ENCODE assay signal across 1 cellular context in the genomic region with DNA sequence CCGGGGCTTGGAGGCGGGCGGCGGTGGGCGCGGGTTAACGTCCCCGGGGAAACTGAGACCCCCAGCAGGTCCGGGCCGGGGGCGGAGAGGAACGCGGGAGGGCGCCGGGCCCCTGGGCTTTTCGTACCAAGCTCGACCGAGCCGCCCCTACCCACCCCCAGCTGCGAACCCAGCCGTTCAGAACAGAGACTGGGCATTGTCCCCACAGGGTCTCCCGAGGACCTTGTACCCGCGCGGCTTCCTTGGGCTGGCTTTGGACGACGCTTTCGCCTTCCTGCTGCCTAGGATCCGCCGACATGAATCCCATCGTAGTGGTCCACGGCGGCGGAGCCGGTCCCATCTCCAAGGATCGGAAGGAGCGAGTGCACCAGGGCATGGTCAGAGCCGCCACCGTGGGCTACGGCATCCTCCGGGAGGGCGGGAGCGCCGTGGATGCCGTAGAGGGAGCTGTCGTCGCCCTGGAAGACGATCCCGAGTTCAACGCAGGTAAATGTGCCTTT.
TF ChIP-seq lines count a peak whose summit lies in the region.

No MANE protein-coding gene starts in this region.

TF ChIP-seq in HepG2, 621 proteins besides CTCF, POLR2A, EP300 and RAD21 (continued from another document and continues in another):
- TF ChIP-seq, protein P1, sequence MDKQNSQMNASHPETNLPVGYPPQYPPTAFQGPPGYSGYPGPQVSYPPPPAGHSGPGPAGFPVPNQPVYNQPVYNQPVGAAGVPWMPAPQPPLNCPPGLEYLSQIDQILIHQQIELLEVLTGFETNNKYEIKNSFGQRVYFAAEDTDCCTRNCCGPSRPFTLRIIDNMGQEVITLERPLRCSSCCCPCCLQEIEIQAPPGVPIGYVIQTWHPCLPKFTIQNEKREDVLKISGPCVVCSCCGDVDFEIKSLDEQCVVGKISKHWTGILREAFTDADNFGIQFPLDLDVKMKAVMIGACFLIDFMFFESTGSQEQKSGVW (CRISPR knock-in tag; IDR thresholded peaks at IDR 0.05; ENCODE audit: borderline replicate concordance) = no peak
- TF ChIP-seq ZNF160 (CRISPR knock-in tag; IDR thresholded peaks at IDR 0.05) (no peak), ZNF891 (CRISPR knock-in tag; IDR thresholded peaks at IDR 0.05) (no peak), HOXA9 (CRISPR knock-in tag; IDR thresholded peaks at IDR 0.05; ENCODE audit: borderline replicate concordance) (no peak), KDM5A (IDR thresholded peaks at IDR 0.05; ENCODE audit: borderline replicate concordance, low read length) (no peak), GABPA (IDR thresholded peaks at IDR 0.05; ENCODE audit: low read depth, low read length) (no peak), GABPA (CRISPR knock-in tag; IDR thresholded peaks at IDR 0.05; ENCODE audit: low read depth) (no peak), HCFC1 (IDR thresholded peaks at IDR 0.05; ENCODE audit: low read depth, low read length) (no peak), GABPB1 (CRISPR knock-in tag; IDR thresholded peaks at IDR 0.05) (peak; percentile 71; the same call in 1 of the 2 replicates), CBX1 (IDR thresholded peaks at IDR 0.05; ENCODE audit: low read depth) (no peak), ZNF737 (CRISPR knock-in tag; IDR thresholded peaks at IDR 0.05; ENCODE audit: borderline replicate concordance) (0 out of 2 replicates have a peak, but pooled peaks have one; percentile 19), BORCS8-MEF2B (CRISPR knock-in tag; IDR thresholded peaks at IDR 0.05) (no peak), ZSCAN25 (CRISPR knock-in tag; IDR thresholded peaks at IDR 0.05) (no peak), STAG1 (CRISPR knock-in tag; IDR thresholded peaks at IDR 0.05) (no peak), ZNF563 (CRISPR knock-in tag; IDR thresholded peaks at IDR 0.05) (0 out of 2 replicates have a peak, but pooled peaks have one; percentile 26), NCOA1 (CRISPR knock-in tag; IDR thresholded peaks at IDR 0.05) (no peak), ZFP36L1 (CRISPR knock-in tag; IDR thresholded peaks at IDR 0.05) (no peak), ZNF678 (CRISPR knock-in tag; IDR thresholded peaks at IDR 0.05) (no peak), TP53 (CRISPR knock-in tag; conservative IDR thresholded peaks at IDR 0.05) (peak; percentile 12; the same call in 1 of the 2 replicates), SOX6 (IDR thresholded peaks at IDR 0.05) (no peak), SOX6 (CRISPR knock-in tag; IDR thresholded peaks at IDR 0.05) (peak; percentile 37; the same call in 1 of the 2 replicates), KAT7 (CRISPR knock-in tag; IDR thresholded peaks at IDR 0.05; ENCODE audit: borderline replicate concordance) (0 out of 2 replicates have a peak, but pooled peaks have one; percentile 24), ZC3H13 (CRISPR knock-in tag; IDR thresholded peaks at IDR 0.05) (no peak), AGO1 (IDR thresholded peaks at IDR 0.05; ENCODE audit: low read depth, low read length, poor library complexity, severe bottlenecking) (no peak), PHB2 (IDR thresholded peaks at IDR 0.05; ENCODE audit: partially characterized antibody) (no peak), ZNF205 (CRISPR knock-in tag; IDR thresholded peaks at IDR 0.05) (no peak), ZNF10 (CRISPR knock-in tag; IDR thresholded peaks at IDR 0.05; ENCODE audit: borderline replicate concordance, low read depth) (no peak)
- TF ChIP-seq, protein P2, sequence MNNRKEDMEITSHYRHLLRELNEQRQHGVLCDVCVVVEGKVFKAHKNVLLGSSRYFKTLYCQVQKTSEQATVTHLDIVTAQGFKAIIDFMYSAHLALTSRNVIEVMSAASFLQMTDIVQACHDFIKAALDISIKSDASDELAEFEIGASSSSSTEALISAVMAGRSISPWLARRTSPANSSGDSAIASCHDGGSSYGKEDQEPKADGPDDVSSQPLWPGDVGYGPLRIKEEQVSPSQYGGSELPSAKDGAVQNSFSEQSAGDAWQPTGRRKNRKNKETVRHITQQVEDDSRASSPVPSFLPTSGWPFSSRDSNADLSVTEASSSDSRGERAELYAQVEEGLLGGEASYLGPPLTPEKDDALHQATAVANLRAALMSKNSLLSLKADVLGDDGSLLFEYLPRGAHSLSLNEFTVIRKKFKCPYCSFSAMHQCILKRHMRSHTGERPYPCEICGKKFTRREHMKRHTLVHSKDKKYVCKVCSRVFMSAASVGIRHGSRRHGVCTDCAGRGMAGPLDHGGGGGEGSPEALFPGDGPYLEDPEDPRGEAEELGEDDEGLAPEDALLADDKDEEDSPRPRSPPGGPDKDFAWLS (CRISPR knock-in tag; IDR thresholded peaks at IDR 0.05; ENCODE audit: borderline replicate concordance) = no peak
- TF ChIP-seq, protein P3, sequence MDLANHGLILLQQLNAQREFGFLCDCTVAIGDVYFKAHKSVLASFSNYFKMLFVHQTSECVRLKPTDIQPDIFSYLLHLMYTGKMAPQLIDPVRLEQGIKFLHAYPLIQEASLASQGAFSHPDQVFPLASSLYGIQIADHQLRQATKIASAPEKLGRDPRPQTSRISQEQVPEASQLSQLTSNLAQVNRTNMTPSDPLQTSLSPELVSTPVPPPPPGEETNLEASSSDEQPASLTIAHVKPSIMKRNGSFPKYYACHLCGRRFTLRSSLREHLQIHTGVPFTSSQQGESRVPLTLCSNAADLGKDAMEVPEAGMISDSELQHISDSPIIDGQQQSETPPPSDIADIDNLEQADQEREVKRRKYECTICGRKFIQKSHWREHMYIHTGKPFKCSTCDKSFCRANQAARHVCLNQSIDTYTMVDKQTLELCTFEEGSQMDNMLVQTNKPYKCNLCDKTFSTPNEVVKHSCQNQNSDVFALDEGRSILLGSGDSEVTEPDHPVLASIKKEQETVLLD (CRISPR knock-in tag; IDR thresholded peaks at IDR 0.05; ENCODE audit: low read depth) = peak; percentile 18; the same call in 1 of the 2 replicates
- TF ChIP-seq, protein P4, sequence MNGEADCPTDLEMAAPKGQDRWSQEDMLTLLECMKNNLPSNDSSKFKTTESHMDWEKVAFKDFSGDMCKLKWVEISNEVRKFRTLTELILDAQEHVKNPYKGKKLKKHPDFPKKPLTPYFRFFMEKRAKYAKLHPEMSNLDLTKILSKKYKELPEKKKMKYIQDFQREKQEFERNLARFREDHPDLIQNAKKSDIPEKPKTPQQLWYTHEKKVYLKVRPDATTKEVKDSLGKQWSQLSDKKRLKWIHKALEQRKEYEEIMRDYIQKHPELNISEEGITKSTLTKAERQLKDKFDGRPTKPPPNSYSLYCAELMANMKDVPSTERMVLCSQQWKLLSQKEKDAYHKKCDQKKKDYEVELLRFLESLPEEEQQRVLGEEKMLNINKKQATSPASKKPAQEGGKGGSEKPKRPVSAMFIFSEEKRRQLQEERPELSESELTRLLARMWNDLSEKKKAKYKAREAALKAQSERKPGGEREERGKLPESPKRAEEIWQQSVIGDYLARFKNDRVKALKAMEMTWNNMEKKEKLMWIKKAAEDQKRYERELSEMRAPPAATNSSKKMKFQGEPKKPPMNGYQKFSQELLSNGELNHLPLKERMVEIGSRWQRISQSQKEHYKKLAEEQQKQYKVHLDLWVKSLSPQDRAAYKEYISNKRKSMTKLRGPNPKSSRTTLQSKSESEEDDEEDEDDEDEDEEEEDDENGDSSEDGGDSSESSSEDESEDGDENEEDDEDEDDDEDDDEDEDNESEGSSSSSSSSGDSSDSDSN (CRISPR knock-in tag; IDR thresholded peaks at IDR 0.05) = peak; percentile 72
- TF ChIP-seq, protein P5, sequence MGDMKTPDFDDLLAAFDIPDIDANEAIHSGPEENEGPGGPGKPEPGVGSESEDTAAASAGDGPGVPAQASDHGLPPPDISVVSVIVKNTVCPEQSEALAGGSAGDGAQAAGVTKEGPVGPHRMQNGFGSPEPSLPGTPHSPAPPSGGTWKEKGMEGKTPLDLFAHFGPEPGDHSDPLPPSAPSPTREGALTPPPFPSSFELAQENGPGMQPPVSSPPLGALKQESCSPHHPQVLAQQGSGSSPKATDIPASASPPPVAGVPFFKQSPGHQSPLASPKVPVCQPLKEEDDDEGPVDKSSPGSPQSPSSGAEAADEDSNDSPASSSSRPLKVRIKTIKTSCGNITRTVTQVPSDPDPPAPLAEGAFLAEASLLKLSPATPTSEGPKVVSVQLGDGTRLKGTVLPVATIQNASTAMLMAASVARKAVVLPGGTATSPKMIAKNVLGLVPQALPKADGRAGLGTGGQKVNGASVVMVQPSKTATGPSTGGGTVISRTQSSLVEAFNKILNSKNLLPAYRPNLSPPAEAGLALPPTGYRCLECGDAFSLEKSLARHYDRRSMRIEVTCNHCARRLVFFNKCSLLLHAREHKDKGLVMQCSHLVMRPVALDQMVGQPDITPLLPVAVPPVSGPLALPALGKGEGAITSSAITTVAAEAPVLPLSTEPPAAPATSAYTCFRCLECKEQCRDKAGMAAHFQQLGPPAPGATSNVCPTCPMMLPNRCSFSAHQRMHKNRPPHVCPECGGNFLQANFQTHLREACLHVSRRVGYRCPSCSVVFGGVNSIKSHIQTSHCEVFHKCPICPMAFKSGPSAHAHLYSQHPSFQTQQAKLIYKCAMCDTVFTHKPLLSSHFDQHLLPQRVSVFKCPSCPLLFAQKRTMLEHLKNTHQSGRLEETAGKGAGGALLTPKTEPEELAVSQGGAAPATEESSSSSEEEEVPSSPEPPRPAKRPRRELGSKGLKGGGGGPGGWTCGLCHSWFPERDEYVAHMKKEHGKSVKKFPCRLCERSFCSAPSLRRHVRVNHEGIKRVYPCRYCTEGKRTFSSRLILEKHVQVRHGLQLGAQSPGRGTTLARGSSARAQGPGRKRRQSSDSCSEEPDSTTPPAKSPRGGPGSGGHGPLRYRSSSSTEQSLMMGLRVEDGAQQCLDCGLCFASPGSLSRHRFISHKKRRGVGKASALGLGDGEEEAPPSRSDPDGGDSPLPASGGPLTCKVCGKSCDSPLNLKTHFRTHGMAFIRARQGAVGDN (CRISPR knock-in tag; IDR thresholded peaks at IDR 0.05) = peak; percentile 72
- TF ChIP-seq, protein P6, sequence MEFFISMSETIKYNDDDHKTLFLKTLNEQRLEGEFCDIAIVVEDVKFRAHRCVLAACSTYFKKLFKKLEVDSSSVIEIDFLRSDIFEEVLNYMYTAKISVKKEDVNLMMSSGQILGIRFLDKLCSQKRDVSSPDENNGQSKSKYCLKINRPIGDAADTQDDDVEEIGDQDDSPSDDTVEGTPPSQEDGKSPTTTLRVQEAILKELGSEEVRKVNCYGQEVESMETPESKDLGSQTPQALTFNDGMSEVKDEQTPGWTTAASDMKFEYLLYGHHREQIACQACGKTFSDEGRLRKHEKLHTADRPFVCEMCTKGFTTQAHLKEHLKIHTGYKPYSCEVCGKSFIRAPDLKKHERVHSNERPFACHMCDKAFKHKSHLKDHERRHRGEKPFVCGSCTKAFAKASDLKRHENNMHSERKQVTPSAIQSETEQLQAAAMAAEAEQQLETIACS (CRISPR knock-in tag; IDR thresholded peaks at IDR 0.05) = no peak
- TF ChIP-seq, protein P7, sequence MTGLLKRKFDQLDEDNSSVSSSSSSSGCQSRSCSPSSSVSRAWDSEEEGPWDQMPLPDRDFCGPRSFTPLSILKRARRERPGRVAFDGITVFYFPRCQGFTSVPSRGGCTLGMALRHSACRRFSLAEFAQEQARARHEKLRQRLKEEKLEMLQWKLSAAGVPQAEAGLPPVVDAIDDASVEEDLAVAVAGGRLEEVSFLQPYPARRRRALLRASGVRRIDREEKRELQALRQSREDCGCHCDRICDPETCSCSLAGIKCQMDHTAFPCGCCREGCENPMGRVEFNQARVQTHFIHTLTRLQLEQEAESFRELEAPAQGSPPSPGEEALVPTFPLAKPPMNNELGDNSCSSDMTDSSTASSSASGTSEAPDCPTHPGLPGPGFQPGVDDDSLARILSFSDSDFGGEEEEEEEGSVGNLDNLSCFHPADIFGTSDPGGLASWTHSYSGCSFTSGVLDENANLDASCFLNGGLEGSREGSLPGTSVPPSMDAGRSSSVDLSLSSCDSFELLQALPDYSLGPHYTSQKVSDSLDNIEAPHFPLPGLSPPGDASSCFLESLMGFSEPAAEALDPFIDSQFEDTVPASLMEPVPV (CRISPR knock-in tag; IDR thresholded peaks at IDR 0.05) = no peak
- TF ChIP-seq, protein P8, sequence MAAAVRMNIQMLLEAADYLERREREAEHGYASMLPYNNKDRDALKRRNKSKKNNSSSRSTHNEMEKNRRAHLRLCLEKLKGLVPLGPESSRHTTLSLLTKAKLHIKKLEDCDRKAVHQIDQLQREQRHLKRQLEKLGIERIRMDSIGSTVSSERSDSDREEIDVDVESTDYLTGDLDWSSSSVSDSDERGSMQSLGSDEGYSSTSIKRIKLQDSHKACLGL (CRISPR knock-in tag; IDR thresholded peaks at IDR 0.05) = 0 out of 2 replicates have a peak, but pooled peaks have one; percentile 1
- TF ChIP-seq, protein P9, sequence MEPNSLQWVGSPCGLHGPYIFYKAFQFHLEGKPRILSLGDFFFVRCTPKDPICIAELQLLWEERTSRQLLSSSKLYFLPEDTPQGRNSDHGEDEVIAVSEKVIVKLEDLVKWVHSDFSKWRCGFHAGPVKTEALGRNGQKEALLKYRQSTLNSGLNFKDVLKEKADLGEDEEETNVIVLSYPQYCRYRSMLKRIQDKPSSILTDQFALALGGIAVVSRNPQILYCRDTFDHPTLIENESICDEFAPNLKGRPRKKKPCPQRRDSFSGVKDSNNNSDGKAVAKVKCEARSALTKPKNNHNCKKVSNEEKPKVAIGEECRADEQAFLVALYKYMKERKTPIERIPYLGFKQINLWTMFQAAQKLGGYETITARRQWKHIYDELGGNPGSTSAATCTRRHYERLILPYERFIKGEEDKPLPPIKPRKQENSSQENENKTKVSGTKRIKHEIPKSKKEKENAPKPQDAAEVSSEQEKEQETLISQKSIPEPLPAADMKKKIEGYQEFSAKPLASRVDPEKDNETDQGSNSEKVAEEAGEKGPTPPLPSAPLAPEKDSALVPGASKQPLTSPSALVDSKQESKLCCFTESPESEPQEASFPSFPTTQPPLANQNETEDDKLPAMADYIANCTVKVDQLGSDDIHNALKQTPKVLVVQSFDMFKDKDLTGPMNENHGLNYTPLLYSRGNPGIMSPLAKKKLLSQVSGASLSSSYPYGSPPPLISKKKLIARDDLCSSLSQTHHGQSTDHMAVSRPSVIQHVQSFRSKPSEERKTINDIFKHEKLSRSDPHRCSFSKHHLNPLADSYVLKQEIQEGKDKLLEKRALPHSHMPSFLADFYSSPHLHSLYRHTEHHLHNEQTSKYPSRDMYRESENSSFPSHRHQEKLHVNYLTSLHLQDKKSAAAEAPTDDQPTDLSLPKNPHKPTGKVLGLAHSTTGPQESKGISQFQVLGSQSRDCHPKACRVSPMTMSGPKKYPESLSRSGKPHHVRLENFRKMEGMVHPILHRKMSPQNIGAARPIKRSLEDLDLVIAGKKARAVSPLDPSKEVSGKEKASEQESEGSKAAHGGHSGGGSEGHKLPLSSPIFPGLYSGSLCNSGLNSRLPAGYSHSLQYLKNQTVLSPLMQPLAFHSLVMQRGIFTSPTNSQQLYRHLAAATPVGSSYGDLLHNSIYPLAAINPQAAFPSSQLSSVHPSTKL (CRISPR knock-in tag; IDR thresholded peaks at IDR 0.05) = peak; percentile 9; the same call in 1 of the 2 replicates
- TF ChIP-seq, protein P10, sequence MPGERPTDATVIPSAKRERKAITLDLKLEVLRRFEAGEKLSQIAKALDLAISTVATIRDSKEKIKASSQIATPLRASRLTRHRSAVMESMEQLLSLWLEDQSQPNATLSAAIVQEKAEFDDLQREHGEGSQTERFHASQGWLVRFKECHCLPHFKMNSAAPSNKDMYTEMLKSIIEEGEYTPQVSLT (CRISPR knock-in tag; IDR thresholded peaks at IDR 0.05; ENCODE audit: borderline replicate concordance, low read depth) = no peak
- TF ChIP-seq, protein P11, sequence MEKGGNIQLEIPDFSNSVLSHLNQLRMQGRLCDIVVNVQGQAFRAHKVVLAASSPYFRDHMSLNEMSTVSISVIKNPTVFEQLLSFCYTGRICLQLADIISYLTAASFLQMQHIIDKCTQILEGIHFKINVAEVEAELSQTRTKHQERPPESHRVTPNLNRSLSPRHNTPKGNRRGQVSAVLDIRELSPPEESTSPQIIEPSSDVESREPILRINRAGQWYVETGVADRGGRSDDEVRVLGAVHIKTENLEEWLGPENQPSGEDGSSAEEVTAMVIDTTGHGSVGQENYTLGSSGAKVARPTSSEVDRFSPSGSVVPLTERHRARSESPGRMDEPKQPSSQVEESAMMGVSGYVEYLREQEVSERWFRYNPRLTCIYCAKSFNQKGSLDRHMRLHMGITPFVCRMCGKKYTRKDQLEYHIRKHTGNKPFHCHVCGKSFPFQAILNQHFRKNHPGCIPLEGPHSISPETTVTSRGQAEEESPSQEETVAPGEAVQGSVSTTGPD (CRISPR knock-in tag; IDR thresholded peaks at IDR 0.05) = no peak
